In the genomic region with DNA sequence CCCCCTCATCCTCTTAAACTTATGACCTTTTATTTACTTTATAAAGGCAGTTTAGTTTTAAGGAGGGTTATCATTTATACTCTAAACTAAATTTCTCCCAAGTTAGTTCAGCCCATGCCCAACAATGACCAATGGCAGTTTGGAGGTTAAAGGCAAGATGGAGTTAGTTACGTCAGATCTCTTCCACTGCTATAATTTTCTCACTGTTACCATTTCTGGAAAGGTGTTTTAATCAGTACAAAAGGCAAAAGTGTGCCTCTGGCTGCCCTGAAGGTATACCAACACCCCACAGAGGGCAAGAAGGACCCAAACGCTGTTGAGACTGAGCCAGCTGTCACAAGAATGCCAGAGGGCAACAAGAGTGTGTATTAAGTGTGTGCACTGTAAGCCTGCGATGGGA, we compare ENCODE assay signal across 5 cellular contexts.
"Had no signal": no experiment of that assay in that cellular context is flagged by ENCODE, and none has a peak within 500 bp of the region (broad histone marks: within the 10 kb centered on the region; RNA-seq: fewer than 3 reads in every experiment).

No MANE protein-coding gene starts in this region.

- H3K4me3 Mint-ChIP-seq: GM23338, H9 had no signal

- ATAC-seq: GM23338 had no signal

- DNase-seq: H9, HCEC 1CT, IMR-90, KBM-7 had no signal

- H3K9me3 Mint-ChIP-seq: GM23338, H9 had no signal

- H3K4me2 ChIP-seq: GM23338 had no signal

- H2AFZ ChIP-seq: GM23338 had no signal

- H3K27ac Mint-ChIP-seq: GM23338, H9 had no signal

- H3K4me3 ChIP-seq: GM23338 had no signal
